1 cellular context compared by ENCODE assay signal in the genomic region with DNA sequence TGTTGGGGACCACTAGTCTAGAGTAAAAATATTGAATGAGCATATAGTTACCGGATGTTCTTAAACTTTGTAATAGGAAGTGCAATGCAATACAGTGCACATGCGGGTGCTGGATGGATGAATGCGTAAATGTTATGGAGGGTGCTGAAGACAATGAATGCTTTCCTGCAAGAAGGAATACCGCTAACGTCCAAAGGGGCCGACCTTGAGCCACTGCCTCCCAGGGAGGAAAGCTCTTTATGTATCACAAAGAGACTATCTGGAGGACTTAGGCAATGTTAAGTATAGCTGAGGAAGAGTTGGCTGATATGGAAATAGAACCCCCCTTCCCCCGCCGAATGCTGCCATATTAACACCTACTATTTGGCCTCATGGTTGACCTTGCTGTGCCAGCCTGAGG.
TF ChIP-seq lines count a peak whose summit lies in the region.

No MANE protein-coding gene starts in this region.

TF ChIP-seq in H1, 55 proteins besides CTCF, POLR2A, EP300 and RAD21:
- TF ChIP-seq CEBPB (IDR thresholded peaks at IDR 0.05; ENCODE audit: low read depth, low read length) = no peak
- TF ChIP-seq JUN (IDR thresholded peaks at IDR 0.05; ENCODE audit: low read depth, low read length) = no peak
- TF ChIP-seq TAF1 (IDR thresholded peaks at IDR 0.05; ENCODE audit: low read depth, low read length) = no peak
- TF ChIP-seq POU5F1 (IDR thresholded peaks at IDR 0.05; ENCODE audit: low read depth, low read length) = no peak
- TF ChIP-seq PHF8 (conservative IDR thresholded peaks at IDR 0.05; ENCODE audit: low read depth, low read length) = no peak
- no peak for TF ChIP-seq RNF2 (IDR thresholded peaks at IDR 0.05; ENCODE audit: borderline replicate concordance, low read depth, low read length, missing control alignments, poor library complexity, severe bottlenecking)
- TF ChIP-seq SAP30 (IDR thresholded peaks at IDR 0.05; ENCODE audit: insufficient read depth, insufficient replicate concordance, low read length) = no peak
- no peak for TF ChIP-seq CTBP2 (IDR thresholded peaks at IDR 0.05; ENCODE audit: borderline replicate concordance, insufficient read depth, insufficient read length, low read length)
- no peak for TF ChIP-seq POLR2AphosphoS5 (IDR thresholded peaks at IDR 0.05; ENCODE audit: low read depth, low read length)
- no peak for TF ChIP-seq BACH1 (IDR thresholded peaks at IDR 0.05; ENCODE audit: low read length)
- no peak for TF ChIP-seq FOSL1 (IDR thresholded peaks at IDR 0.05; ENCODE audit: insufficient read depth, low read depth, low read length)
- TF ChIP-seq HDAC6 (IDR thresholded peaks at IDR 0.05; ENCODE audit: low read depth, low read length) = no peak
- TF ChIP-seq EZH2 (IDR thresholded peaks at IDR 0.05; ENCODE audit: low read depth, low read length, severe bottlenecking) = no peak
- no peak for TF ChIP-seq KDM5A (IDR thresholded peaks at IDR 0.05; ENCODE audit: low read length)
- no peak for TF ChIP-seq KDM1A (IDR thresholded peaks at IDR 0.05; ENCODE audit: borderline replicate concordance, low read length)
- TF ChIP-seq JUND (IDR thresholded peaks at IDR 0.05; ENCODE audit: low read length) = no peak
